In genomic region chr11:36069576-36070214, GRCh38 we compare ENCODE assay signal across 1 cellular context.
TF ChIP-seq lines count a peak whose summit lies in the region.

No MANE protein-coding gene starts in this region.

TF ChIP-seq in GM23338, 12 proteins besides CTCF, POLR2A, EP300 and RAD21:
- TF ChIP-seq ETS1 (IDR thresholded peaks at IDR 0.05), result no peak
- TF ChIP-seq NANOG (IDR thresholded peaks at IDR 0.05; ENCODE audit: borderline replicate concordance), result no peak
- TF ChIP-seq ZNF114 (CRISPR knock-in tag; IDR thresholded peaks at IDR 0.05), result no peak
- no peak for TF ChIP-seq POLR2AphosphoS5 (IDR thresholded peaks at IDR 0.05; ENCODE audit: low read depth)
- TF ChIP-seq EZH2phosphoT487 (IDR thresholded peaks at IDR 0.05; ENCODE audit: unreplicated experiment), result no peak
- no peak for TF ChIP-seq STAT1 (IDR thresholded peaks at IDR 0.05; ENCODE audit: unreplicated experiment)
- TF ChIP-seq JUNB (IDR thresholded peaks at IDR 0.05; ENCODE audit: unreplicated experiment), result no peak
- no peak for TF ChIP-seq ZNF462 (CRISPR knock-in tag; IDR thresholded peaks at IDR 0.05)
- TF ChIP-seq REST (IDR thresholded peaks at IDR 0.05; ENCODE audit: unreplicated experiment), result no peak
- TF ChIP-seq EZH2 (IDR thresholded peaks at IDR 0.05; ENCODE audit: low read depth, unreplicated experiment), result no peak
- no peak for TF ChIP-seq CREB1 (CRISPR knock-in tag; IDR thresholded peaks at IDR 0.05; ENCODE audit: low read depth)
- TF ChIP-seq ZNF331 (CRISPR knock-in tag; IDR thresholded peaks at IDR 0.05; ENCODE audit: low read depth), result no peak
TF ChIP-seq in GM23338: peak in this region for 0.
